ENCODE assay signal across 14 cellular contexts in genomic region chr10:102620615-102621417, GRCh38. TPM values are rescaled to one million over a fixed set of nuclear protein-coding genes. Genes with fewer than 3 reads are reported as not detected.
DNase-seq lines count a peak whose midpoint lies in the region; ATAC-seq, FAIRE-seq and TF ChIP-seq lines count a peak whose summit lies in the region.
"Had no signal": no experiment of that assay in that cellular context is flagged by ENCODE, and none has a peak within 500 bp of the region (broad histone marks: within the 10 kb centered on the region; RNA-seq: fewer than 3 reads in every experiment).

No MANE protein-coding gene starts in this region.

- ATAC-seq in stimulated activated naive CD8-positive, alpha-beta T cell treated with anti-CD3 and anti-CD28 coated beads, Interleukin-15, Interleukin-2, amounts not matched to agents 100 U/mL and 50 U/mL, for 24 hours: no peak
- no peak for ATAC-seq in GM18909 (IDR thresholded peaks at IDR 0.05; ENCODE audit: poor library complexity, unreplicated experiment)
- ATAC-seq: HCT116 had no signal

- H3K4me1 ChIP-seq in SJCRH30: peaks cover 43% of the 10 kb centered on the region
- peaks cover 33% of the 10 kb centered on the region for H3K4me1 ChIP-seq in endothelial cell of umbilical vein (ENCODE audit: control insufficient read depth, extremely low read depth, insufficient read depth, low read length)
- H3K4me1 ChIP-seq in mesodermal cell (ENCODE audit: control insufficient read depth, insufficient read depth, low read length, poor library complexity, severe bottlenecking): peaks cover 47% of the 10 kb centered on the region
- peaks cover 50% of the 10 kb centered on the region for H3K4me1 ChIP-seq in suprapubic skin
- H3K4me1 ChIP-seq: Caco-2 had no signal

- H3K9me3 ChIP-seq in SJCRH30 (replicated peaks): no peaks in the 10 kb centered on the region
- no peaks in the 10 kb centered on the region for H3K9me3 ChIP-seq in endothelial cell of umbilical vein (replicated peaks; ENCODE audit: control insufficient read depth, insufficient read depth, low read length)
- peaks cover 13% of the 10 kb centered on the region for H3K9me3 ChIP-seq in mesodermal cell (ENCODE audit: control insufficient read depth, low read length)
- H3K9me3 ChIP-seq in suprapubic skin: no peaks in the 10 kb centered on the region
- H3K9me3 ChIP-seq: Caco-2, ovary had no signal

- H3K9me1 ChIP-seq in endothelial cell of umbilical vein (replicated peaks; ENCODE audit: control insufficient read depth, extremely low read depth, insufficient read depth, low read length): no peaks in the 10 kb centered on the region

- no peaks in the 10 kb centered on the region for H4K20me1 ChIP-seq in endothelial cell of umbilical vein (replicated peaks; ENCODE audit: control insufficient read depth, extremely low read depth, insufficient read depth, low read length)

- CTCF ChIA-PET in endothelial cell of umbilical vein (lab: Charles Lee): interaction anchor here (0.7 to 2.1 kb wide), 9 partner anchors 9 to 117 kb away, joined by 3 to 9 read pairs (median 4); partner anchors contain the start of genes SUFU and TRIM8

- no peaks in the 10 kb centered on the region for H3K36me3 ChIP-seq in SJCRH30
- H3K36me3 ChIP-seq in endothelial cell of umbilical vein (ENCODE audit: control insufficient read depth in 2 of 2, extremely low read depth in 1 of 2, insufficient read depth in 2 of 2, low read length in 2 of 2): peaks cover 0 to 8% of the 10 kb centered on the region in 2 experiments
- peaks cover 48% of the 10 kb centered on the region for H3K36me3 ChIP-seq in mesodermal cell (ENCODE audit: control insufficient read depth, insufficient read depth, low read length)
- H3K36me3 ChIP-seq in suprapubic skin: peaks cover 26% of the 10 kb centered on the region
- H3K36me3 ChIP-seq: ovary had no signal

- peak overlapping the region; percentile 16 for H2AFZ ChIP-seq in endothelial cell of umbilical vein (ENCODE audit: low read depth, low read length)

- POLR2A ChIA-PET in endothelial cell of umbilical vein (lab: Charles Lee): interaction anchor here (0.9 to 1.3 kb wide), 4 partner anchors 13 to 25 kb away, joined by 3 to 4 read pairs (median 4); no protein-coding TSS in a partner anchor

- no peak overlapping the region for H3K4me2 ChIP-seq in endothelial cell of umbilical vein (ENCODE audit: insufficient read depth, low read length)

- WGBS in mesodermal cell (ENCODE audit: insufficient coverage in 2 of 2), 2 experiments: 92 to 94% methylated on average over 9 to 14 of the region's 14 CpGs
- WGBS in suprapubic skin: 84% methylated on average over 7 of the region's 14 CpGs

- intact Hi-C loops in endothelial cell of umbilical vein (cut with micrococcal nuclease): loop anchor here (1.0 kb wide), 1 partner anchor 7 kb away; no protein-coding TSS in a partner anchor

- TF ChIP-seq POLR2A in endothelial cell of umbilical vein (IDR thresholded peaks at IDR 0.05; ENCODE audit: low read depth, low read length) (no peak), suprapubic skin (IDR thresholded peaks at IDR 0.05) (no peak)

- BruUV-seq in endothelial cell of umbilical vein (replicated peaks; lab: Mats Ljungman, UMichigan): no TSS peak

- TF ChIP-seq EP300 in suprapubic skin (IDR thresholded peaks at IDR 0.05): no peak

- H3K9ac ChIP-seq in endothelial cell of umbilical vein (replicated peaks; ENCODE audit: extremely low read depth, insufficient read depth, low read length): peak overlapping the region; percentile 38

- peak; percentile 94 to 95 for DNase-seq in SJCRH30
- DNase-seq in endothelial cell of umbilical vein (ENCODE audit: low read depth, low spot score): peak; percentile 51
- no peak for DNase-seq in suprapubic skin (ENCODE audit: low spot score in 2 of 2)
- DNase-seq in stimulated activated naive CD8-positive, alpha-beta T cell treated with anti-CD3 and anti-CD28 coated beads, Interleukin-15, Interleukin-2, amounts not matched to agents 100 U/mL and 50 U/mL, for 24 hours: no peak
- no peak for DNase-seq in activated effector memory CD4-positive, alpha-beta T cell treated with anti-CD3 and anti-CD28 coated beads, Interleukin-2, amount 50 U/mL, for 16 hours
- DNase-seq in NCI-H1694 treated with DMSO at 0.1 percent for 48 hours (lab: John Stamatoyannopoulos, UW): no peak
- DNase-seq: Caco-2, KG1, NCI-H2081, T1000 had no signal

- TF ChIP-seq CTCF in endothelial cell of umbilical vein (IDR thresholded peaks at IDR 0.05; ENCODE audit: extremely low read depth in 1 of 2, insufficient read depth in 1 of 2, low read depth in 1 of 2, low read length in 2 of 2): no peak
- TF ChIP-seq CTCF in suprapubic skin (IDR thresholded peaks at IDR 0.05): no peak

- dilution Hi-C loops in endothelial cell of umbilical vein (cut with MboI; ENCODE audit: extremely low pct_ligation_motif_present, low sequenced_read_pairs): no loop called here

- H3K4me3 ChIP-seq in SJCRH30: no peak overlapping the region
- H3K4me3 ChIP-seq in endothelial cell of umbilical vein (replicated peaks in 1 of 3; ENCODE audit: insufficient read depth in 1 of 3, low read depth in 1 of 3, low read length in 3 of 3): no peak overlapping the region
- H3K4me3 ChIP-seq in mesodermal cell (ENCODE audit: extremely low read depth, insufficient read depth, low read length, poor library complexity, severe bottlenecking): no peak overlapping the region
- no peak overlapping the region for H3K4me3 ChIP-seq in suprapubic skin
- H3K4me3 ChIP-seq: ovary had no signal

- peak; percentile 38 for FAIRE-seq in endothelial cell of umbilical vein (lab: Jason Lieb, UNC)

- H3K27ac ChIP-seq in SJCRH30: peak overlapping the region; percentile 83
- H3K27ac ChIP-seq in endothelial cell of umbilical vein (ENCODE audit: insufficient read depth, low read depth, low read length): peak overlapping the region; percentile 58
- peak overlapping the region; percentile 67 for H3K27ac ChIP-seq in mesodermal cell (ENCODE audit: low read depth, low read length, severe bottlenecking)
- peak overlapping the region; percentile 4 for H3K27ac ChIP-seq in suprapubic skin

- no peaks in the 10 kb centered on the region for H3K27me3 ChIP-seq in SJCRH30
- no peaks in the 10 kb centered on the region for H3K27me3 ChIP-seq in endothelial cell of umbilical vein (ENCODE audit: control insufficient read depth in 2 of 2, insufficient read depth in 2 of 2, low read length in 2 of 2)
- H3K27me3 ChIP-seq in suprapubic skin: no peaks in the 10 kb centered on the region
- H3K27me3 ChIP-seq: ovary had no signal

- no peaks in the 10 kb centered on the region for H3K79me2 ChIP-seq in endothelial cell of umbilical vein (ENCODE audit: control insufficient read depth, insufficient read depth, low read length)

TF ChIP-seq in endothelial cell of umbilical vein, 7 proteins besides CTCF, POLR2A, EP300 and RAD21:
- TF ChIP-seq POLR2AphosphoS5 (IDR thresholded peaks at IDR 0.05; ENCODE audit: insufficient read depth, low read depth, low read length) (no peak), FOS (IDR thresholded peaks at IDR 0.05; ENCODE audit: borderline replicate concordance, insufficient read depth, low read length) (no peak), JUN (IDR thresholded peaks at IDR 0.05; ENCODE audit: borderline replicate concordance, insufficient read depth, insufficient read length, low read depth) (no peak), MYC (IDR thresholded peaks at IDR 0.05; ENCODE audit: low read depth, low read length) (no peak), EZH2 (IDR thresholded peaks at IDR 0.05; ENCODE audit: borderline replicate concordance, low read depth, low read length, severe bottlenecking) (no peak), GATA2 (IDR thresholded peaks at IDR 0.05; ENCODE audit: insufficient read depth, insufficient read length, low read depth, low read length) (no peak), MAX (IDR thresholded peaks at IDR 0.05; ENCODE audit: insufficient read depth, insufficient read length) (no peak)

RNA-seq across cellular contexts. Expression of gene TRIM8, which starts 23.5 kb away (rescaled TPM):
- 66.6 and 67.3 TPM in 2 replicates for total RNA-seq in SJCRH30 (2014; rRNA removed; shearing (Covaris generic))
- total RNA-seq in endothelial cell of umbilical vein: 108 and 114 TPM in 2 replicates
- 74.1 and 77.2 TPM in 2 replicates for polyA plus RNA-seq in endothelial cell of umbilical vein
- polyA plus RNA-seq in endothelial cell of umbilical vein (2011; cell fraction: cytosol; rRNA removed): 88.7 and 106 TPM in 2 replicates
- polyA plus RNA-seq in endothelial cell of umbilical vein (2011; cell fraction: nucleus; rRNA removed): 74.2 and 76.4 TPM in 2 replicates
- 154 and 159 TPM in 2 replicates for polyA plus RNA-seq in endothelial cell of umbilical vein (2012)
- polyA minus RNA-seq in endothelial cell of umbilical vein: 45.9 and 64.0 TPM in 2 replicates
- polyA minus RNA-seq in endothelial cell of umbilical vein (2011; cell fraction: cytosol; rRNA and poly(A)+ RNA removed): 17.6 TPM
- polyA minus RNA-seq in endothelial cell of umbilical vein (2011; cell fraction: nucleus; rRNA and poly(A)+ RNA removed): 26.3 and 40.0 TPM in 2 replicates
- polyA plus RNA-seq in mesodermal cell (2013, experiment 1 of 2): 138 TPM
- polyA plus RNA-seq in mesodermal cell (2013, experiment 2 of 2): 118 TPM
- 100 to 1,000 TPM in 2 of 4 donors, 10 to 100 TPM in 2; 73.1 to 113 (median 96.1) TPM for total RNA-seq in suprapubic skin

Comparison
In these comparisons a context has a peak if more than half of its experiments do, and no peak if none do; other contexts are left out.
1. DNase-seq: peak in SJCRH30 (2 of 2) and endothelial cell of umbilical vein (single experiment); none in suprapubic skin (0 of 2), stimulated activated naive CD8-positive, alpha-beta T cell treated with anti-CD3 and anti-CD28 coated beads, Interleukin-15, Interleukin-2, amounts not matched to agents 100 U/mL and 50 U/mL, for 24 hours (single experiment), activated effector memory CD4-positive, alpha-beta T cell treated with anti-CD3 and anti-CD28 coated beads, Interleukin-2, amount 50 U/mL, for 16 hours (single experiment) and NCI-H1694 treated with DMSO at 0.1 percent for 48 hours (single experiment).
2. H3K27ac ChIP-seq: peak in every context shown above with its lines; median percentile 83 in SJCRH30; 67 in mesodermal cell; 58 in endothelial cell of umbilical vein; 4 in suprapubic skin.